Comparison of ENCODE assay signal across 17 cellular contexts in genomic region chr2:121519732-121520640, GRCh38. TPM values are rescaled to one million over a fixed set of nuclear protein-coding genes. Genes with fewer than 3 reads are reported as not detected.
DNase-seq lines count a peak whose midpoint lies in the region; ATAC-seq and TF ChIP-seq lines count a peak whose summit lies in the region.
"Had no signal": no experiment of that assay in that cellular context is flagged by ENCODE, and none has a peak within 500 bp of the region (broad histone marks: within the 10 kb centered on the region; RNA-seq: fewer than 3 reads in every experiment).

No MANE protein-coding gene starts in this region.

- no peaks in the 10 kb centered on the region for H3F3A ChIP-seq in PC-9 (ENCODE audit: insufficient read depth, low read depth)

- H3K79me2 ChIP-seq in PC-9 (ENCODE audit: low read depth) = no peaks in the 10 kb centered on the region

- H2AFZ ChIP-seq in PC-9 = no peak overlapping the region

- H3K36me3 Mint-ChIP-seq in HFFc6 (ENCODE audit: low read depth) = peaks cover 1% of the 10 kb centered on the region; the same call in 1 of the 2 replicates

- no peak for TF ChIP-seq CTCF in HFFc6 (IDR thresholded peaks at IDR 0.05)
- no peak for TF ChIP-seq CTCF in PC-9 (conservative IDR thresholded peaks at IDR 0.05)

- POLR2A ChIA-PET in PC-9 (lab: Charles Lee; ENCODE audit: unreplicated experiment) = no interaction called here

- H3K27ac Mint-ChIP-seq in HFFc6 = 0 out of 2 replicates have a peak overlapping the region, but pooled peaks have one; percentile 18
- H3K27ac Mint-ChIP-seq: activated CD4-positive, alpha-beta memory T cell treated with anti-CD3 and anti-CD28 coated beads, Interleukin-2, amount 10 ng/mL, durations not matched to agents 7 days and 5 days had no signal

- H3K9me3 ChIP-seq in PC-9 (ENCODE audit: insufficient read depth, low read depth) = no peaks in the 10 kb centered on the region
- H3K9me3 ChIP-seq: MG63 had no signal

- H3K4me1 ChIP-seq in PC-9 (replicated peaks; ENCODE audit: insufficient read depth) = no peaks in the 10 kb centered on the region

- H3K27ac ChIP-seq in caudate nucleus (ENCODE audit: low read depth, low read length) (peak overlapping the region; percentile 95), PC-9 (no peak overlapping the region)

- no peaks in the 10 kb centered on the region for H3K9me2 ChIP-seq in PC-9 (ENCODE audit: insufficient read depth)

- CTCF ChIA-PET in PC-9 (lab: Charles Lee) = no interaction called here

- peaks cover 26% of the 10 kb centered on the region; the same call in 1 of the 2 replicates for H3K36me3 ChIP-seq in PC-9 (ENCODE audit: low read depth)

- H4K20me1 ChIP-seq in PC-9 (ENCODE audit: insufficient read depth) = peaks cover 6% of the 10 kb centered on the region; the same call in 1 of the 2 replicates

- DNase-seq in HFFc6 = no peak
- DNase-seq in caudate nucleus (lab: John Stamatoyannopoulos, UW) = peak in 55 of 61 donors; percentile 10 to 91 (median 59)
- DNase-seq in hippocampal formation (lab: John Stamatoyannopoulos, UW) = peak; percentile 75 to 91
- DNase-seq in sciatic nerve (ENCODE audit: low spot score) = no peak
- no peak for DNase-seq in DMS 273 treated with DMSO at 0.1 percent for 48 hours (lab: John Stamatoyannopoulos, UW)
- no peak for DNase-seq in PC-9
- no peak for DNase-seq in 8988T
- DNase-seq: activated CD4-positive, alpha-beta memory T cell treated with anti-CD3 and anti-CD28 coated beads, Interleukin-2, amount 10 ng/mL, durations not matched to agents 7 days and 5 days; activated naive CD4-positive, alpha-beta T cell; DND-41; GOT3; left colon; MG63; OCI-M1; T-helper 2 cell had no signal

- peak; percentile 91 for ATAC-seq in sciatic nerve
- ATAC-seq in HG02938 (IDR thresholded peaks at IDR 0.05; ENCODE audit: unreplicated experiment) = no peak

- intact Hi-C loops in sciatic nerve (cut with DNase I) = loop anchor here (10.0 kb wide), 1 partner anchor 215 kb away; the partner anchor contains the start of gene NIFK
- intact Hi-C loops in PC-9 (cut with micrococcal nuclease; ENCODE audit: unreplicated experiment) = no loop called here

- no peaks in the 10 kb centered on the region for H3K27me3 ChIP-seq in PC-9 (ENCODE audit: insufficient read depth, low read depth)
- H3K27me3 ChIP-seq: MG63 had no signal

- no peaks in the 10 kb centered on the region; the same call in 1 of the 2 replicates for H3K27me3 Mint-ChIP-seq in HFFc6 (ENCODE audit: insufficient read depth)
- H3K27me3 Mint-ChIP-seq: activated CD4-positive, alpha-beta memory T cell treated with anti-CD3 and anti-CD28 coated beads, Interleukin-2, amount 10 ng/mL, durations not matched to agents 7 days and 5 days; central memory CD8-positive, alpha-beta T cell had no signal

- H3K4me3 Mint-ChIP-seq in HFFc6 = no peak overlapping the region
- H3K4me3 Mint-ChIP-seq: activated CD4-positive, alpha-beta memory T cell treated with anti-CD3 and anti-CD28 coated beads, Interleukin-2, amount 10 ng/mL, durations not matched to agents 7 days and 5 days; central memory CD8-positive, alpha-beta T cell had no signal

- no peaks in the 10 kb centered on the region for H3K9me3 Mint-ChIP-seq in HFFc6
- H3K9me3 Mint-ChIP-seq: activated CD4-positive, alpha-beta memory T cell treated with anti-CD3 and anti-CD28 coated beads, Interleukin-2, amount 10 ng/mL, durations not matched to agents 7 days and 5 days; central memory CD8-positive, alpha-beta T cell had no signal

- H3K4me2 ChIP-seq in PC-9 = no peak overlapping the region

- no peak overlapping the region for H3K4me3 ChIP-seq in PC-9
- H3K4me3 ChIP-seq: MG63 had no signal

- BruUV-seq in PC-9 (replicated peaks; lab: Mats Ljungman, UMichigan) = no TSS peak

- no peaks in the 10 kb centered on the region for H3K4me1 Mint-ChIP-seq in HFFc6 (ENCODE audit: low read depth)

RNA-seq across cellular contexts. Expression of gene RNU4ATAC, which starts 10.7 kb away (rescaled TPM):
- not detected for total RNA-seq in HFFc6 (2021; fragmentation: NEBNext Ultra II Directional; extraction: Animal tissue kit (Norgen Biotek cat#: 25700))
- not detected for total RNA-seq in sciatic nerve
- not detected in 2 replicates for total RNA-seq in PC-9 (2021)
- total RNA-seq: activated CD4-positive, alpha-beta memory T cell treated with anti-CD3 and anti-CD28 coated beads, Interleukin-2, amount 10 ng/mL, durations not matched to agents 7 days and 5 days; left colon had no signal

Comparison
In these comparisons a context has a peak if more than half of its experiments do, and no peak if none do; other contexts are left out.
1. DNase-seq: peak in caudate nucleus (55 of 61) and hippocampal formation (2 of 2); none in HFFc6 (single experiment), sciatic nerve (single experiment), DMS 273 treated with DMSO at 0.1 percent for 48 hours (single experiment), PC-9 (0 of 2) and 8988T (single experiment).